8 cellular contexts compared by ENCODE assay signal in genomic region chr6:29653452-29654038, GRCh38. TPM values are rescaled to one million over a fixed set of nuclear protein-coding genes. Genes with fewer than 3 reads are reported as not detected.
DNase-seq lines count a peak whose midpoint lies in the region; ATAC-seq and TF ChIP-seq lines count a peak whose summit lies in the region.

No MANE protein-coding gene starts in this region.

- in situ Hi-C loops in SK-MEL-5 (cut with HindIII; ENCODE audit: low pct_unique_long_range_greater_than_20kb, low sequenced_read_pairs): no loop called here

- ATAC-seq in lung (ENCODE audit: insufficient read depth, low FRiP score): no peak
- ATAC-seq in GM18519 (IDR thresholded peaks at IDR 0.05; ENCODE audit: low FRiP score, unreplicated experiment): no peak

- intact Hi-C loops in tibial artery (cut with DNase I; ENCODE audit: low total_unique reads): no loop called here

- H3K4me1 ChIP-seq in lung (ENCODE audit: control insufficient read depth in 2 of 2, insufficient read depth in 2 of 2, low read length in 2 of 2) (no peaks in the 10 kb centered on the region), tibial artery (peaks cover 0 to 34% (median 17%) of the 10 kb centered on the region in 4 donors)

- H3K27ac ChIP-seq in lung (ENCODE audit: low read depth in 1 of 2, low read length in 1 of 2) (no peak overlapping the region), tibial artery (no peak overlapping the region)

- H3K36me3 ChIP-seq in lung (ENCODE audit: control insufficient read depth in 2 of 2, insufficient read depth in 2 of 2, low read length in 2 of 2) (no peaks in the 10 kb centered on the region), tibial artery (no peaks in the 10 kb centered on the region)

- H3K9me3 ChIP-seq in lung (ENCODE audit: control insufficient read depth in 2 of 2, insufficient read depth in 1 of 2, low read length in 1 of 2): peaks cover 0 to 1% of the 10 kb centered on the region in 2 donors
- no peaks in the 10 kb centered on the region for H3K9me3 ChIP-seq in tibial artery

- H3K4me3 ChIP-seq in lung (no peak overlapping the region), tibial artery (no peak overlapping the region)

- TF ChIP-seq CTCF in lung (IDR thresholded peaks at IDR 0.05; ENCODE audit: control extremely low read depth, extremely low read depth): peak; percentile 46
- TF ChIP-seq CTCF in tibial artery (IDR thresholded peaks at IDR 0.05): peak; percentile 54 to 82

- H3K27me3 ChIP-seq in lung (ENCODE audit: control insufficient read depth, insufficient read depth) (peaks cover 4% of the 10 kb centered on the region), tibial artery (no peaks in the 10 kb centered on the region)

- peak; percentile 23 for DNase-seq in activated T-cell treated with anti-CD3 and anti-CD28 coated beads for 4 hours
- DNase-seq in activated T-cell treated with anti-CD3 and anti-CD28 coated beads, Interleukin-2, amount 50 U/mL, for 48 hours: no peak
- DNase-seq in NCI-H1105 treated with DMSO at 0.1 percent for 48 hours (lab: John Stamatoyannopoulos, UW): peak; percentile 82
- DNase-seq in SK-MEL-5 (ENCODE audit: low read depth, low spot score): peak; percentile 74
- DNase-seq in cerebellar cortex (ENCODE audit: low spot score): peak; percentile 91
- DNase-seq in lung (ENCODE audit: low spot score): peak; percentile 48
- DNase-seq in tibial artery: no peak

- 11 to 14% methylated on average over 8 of the region's 8 CpGs for WGBS in lung, 2 donors

RNA-seq across cellular contexts. Expression of gene MOG, which starts 3.3 kb away (rescaled TPM):
- total RNA-seq in SK-MEL-5 (2014; rRNA removed; shearing (Covaris generic)): not detected in 2 replicates
- 0.12 TPM in 1 of 2 replicates, not detected in the other for polyA plus RNA-seq in SK-MEL-5 (2015; cell fraction: cytosol; rRNA removed)
- not detected in 2 replicates for polyA plus RNA-seq in SK-MEL-5 (2015; cell fraction: nucleus; rRNA removed)
- not detected for total RNA-seq in lung
- not detected for polyA plus RNA-seq in lung

RNA-seq across cellular contexts. Expression of gene GABBR1, which starts 20.6 kb away (rescaled TPM):
- total RNA-seq in SK-MEL-5 (2014; rRNA removed; shearing (Covaris generic)): 9.4 and 10.7 TPM in 2 replicates
- 14.9 and 20.3 TPM in 2 replicates for polyA plus RNA-seq in SK-MEL-5 (2015; cell fraction: cytosol; rRNA removed)
- polyA plus RNA-seq in SK-MEL-5 (2015; cell fraction: nucleus; rRNA removed): 214 and 232 TPM in 2 replicates
- total RNA-seq in lung: 10 to 100 TPM; 28.4 to 35.7 TPM
- 10 to 100 TPM; 12.9 to 21.6 TPM for polyA plus RNA-seq in lung

RNA-seq across cellular contexts. Expression of gene ZFP57, which starts 27.4 kb away (rescaled TPM):
- not detected in 2 replicates for total RNA-seq in SK-MEL-5 (2014; rRNA removed; shearing (Covaris generic))
- not detected in 2 replicates for polyA plus RNA-seq in SK-MEL-5 (2015; cell fraction: cytosol; rRNA removed)
- not detected in 2 replicates for polyA plus RNA-seq in SK-MEL-5 (2015; cell fraction: nucleus; rRNA removed)
- 1 to 10 TPM in 1 of 2 donors, under 1 TPM in 1; 0.14 to 2.4 TPM for total RNA-seq in lung
- 1 to 10 TPM in 1 of 2 donors, under 1 TPM in 1; 0.01 to 2.0 TPM for polyA plus RNA-seq in lung

Comparison
In these comparisons a context has a peak if more than half of its experiments do, and no peak if none do; other contexts are left out.
1. DNase-seq: peak in activated T-cell treated with anti-CD3 and anti-CD28 coated beads for 4 hours (single experiment), NCI-H1105 treated with DMSO at 0.1 percent for 48 hours (single experiment), SK-MEL-5 (single experiment), cerebellar cortex (single experiment) and lung (single experiment); none in activated T-cell treated with anti-CD3 and anti-CD28 coated beads, Interleukin-2, amount 50 U/mL, for 48 hours (0 of 2) and tibial artery (0 of 2).